24 cellular contexts compared by ENCODE assay signal in the genomic region with DNA sequence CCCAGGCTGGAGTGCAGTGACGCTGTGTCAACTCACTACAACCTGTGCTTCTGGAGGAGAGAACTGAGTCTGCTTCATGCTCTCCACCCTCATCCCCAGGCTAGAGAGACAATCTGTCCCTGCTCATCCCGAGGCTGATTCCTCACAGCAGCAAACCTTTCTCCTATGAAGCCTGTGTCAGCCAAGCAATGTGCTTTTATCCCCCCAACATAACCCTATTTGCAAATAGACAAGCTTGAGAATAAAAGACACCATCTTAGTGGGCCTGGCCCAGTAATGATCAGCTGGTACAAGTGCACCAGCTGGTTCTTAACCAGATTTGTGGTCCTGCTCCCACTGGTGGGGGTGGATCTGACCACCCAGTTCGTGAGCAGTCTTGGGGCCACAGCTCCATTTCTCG.
DNase-seq lines count a peak whose midpoint lies in the region; ATAC-seq, FAIRE-seq and TF ChIP-seq lines count a peak whose summit lies in the region.
"Had no signal": no experiment of that assay in that cellular context is flagged by ENCODE, and none has a peak within 500 bp of the region (broad histone marks: within the 10 kb centered on the region; RNA-seq: fewer than 3 reads in every experiment).

No MANE protein-coding gene starts in this region.

- no peak for TF ChIP-seq RAD21 in HepG2 (CRISPR knock-in tag; IDR thresholded peaks at IDR 0.05)

- H3K4me3 ChIP-seq in HepG2 (replicated peaks in 1 of 3; ENCODE audit: insufficient read depth in 1 of 3, low read depth in 2 of 3, low read length in 3 of 3) (no peak overlapping the region), right lobe of liver (no peak overlapping the region), upper lobe of right lung (no peak overlapping the region)
- H3K4me3 ChIP-seq: BLaER1, GM12878, GM23338 had no signal

- H3K27ac Mint-ChIP-seq in naive B cell (peak overlapping the region in 4 of 6 donors; percentile 16 to 49 (median 36)), nephron progenitor cell (no peak overlapping the region)
- H3K27ac Mint-ChIP-seq: CD8-positive, alpha-beta T cell had no signal

- no peak overlapping the region for H3K9ac ChIP-seq in HepG2 (ENCODE audit: insufficient read depth, low read depth, low read length)
- H3K9ac ChIP-seq: BLaER1 had no signal

- TF ChIP-seq POLR2A in HepG2 (IDR thresholded peaks at IDR 0.05; ENCODE audit: insufficient read depth in 1 of 2, low read depth in 2 of 2, low read length in 2 of 2) (no peak), right lobe of liver (IDR thresholded peaks at IDR 0.05) (no peak)

- no peak overlapping the region for H2AFZ ChIP-seq in HepG2 (ENCODE audit: low read length)
- H2AFZ ChIP-seq: GM23338 had no signal

- intact Hi-C loops in HepG2 (cut with micrococcal nuclease; ENCODE audit: unreplicated experiment): no loop called here
- intact Hi-C loops in right lobe of liver (cut with DNase I): no loop called here
- intact Hi-C loops in upper lobe of right lung (cut with DNase I): no loop called here

- H3K4me2 ChIP-seq in HepG2 (ENCODE audit: low read depth, low read length): no peak overlapping the region
- H3K4me2 ChIP-seq: BLaER1, GM23338 had no signal

- peak; percentile 15 for DNase-seq in NCI-H82 (lab: John Stamatoyannopoulos, UW)
- no peak for DNase-seq in NCI-H82 treated with DMSO at 0.1 percent for 48 hours (lab: John Stamatoyannopoulos, UW; ENCODE audit: unreplicated experiment)
- no peak for DNase-seq in HepG2 (ENCODE audit: low spot score)
- DNase-seq in right lobe of liver: no peak
- DNase-seq in naive B cell: no peak
- DNase-seq in upper lobe of right lung: peak; percentile 6
- no peak for DNase-seq in nephron progenitor cell
- DNase-seq: Caco-2; CD4-positive, CD25-positive, alpha-beta regulatory T cell; CD8-positive, alpha-beta T cell; DMS79; EL; GDM1; H9 had no signal

- no peaks in the 10 kb centered on the region for H4K20me1 ChIP-seq in HepG2 (ENCODE audit: insufficient read depth, low read length)

- in situ Hi-C loops in HepG2 (cut with HindIII; ENCODE audit: extremely low pct_ligation_motif_present, low pct_unique_long_range_greater_than_20kb): no loop called here

- POLR2A ChIA-PET in HepG2 (lab: Yijun Ruan, JAX): no interaction called here

- H3K4me3 Mint-ChIP-seq in naive B cell (no peak overlapping the region), nephron progenitor cell (no peak overlapping the region)
- H3K4me3 Mint-ChIP-seq: B cell; CD4-positive, CD25-positive, alpha-beta regulatory T cell; CD8-positive, alpha-beta T cell; GM23338; H9 had no signal

- H3K9me3 ChIP-seq in HepG2 (ENCODE audit: low read length) (no peaks in the 10 kb centered on the region), right lobe of liver (no peaks in the 10 kb centered on the region), upper lobe of right lung (no peaks in the 10 kb centered on the region)
- H3K9me3 ChIP-seq: BLaER1, Caco-2 had no signal

- H3K27me3 ChIP-seq in HepG2 (ENCODE audit: control insufficient read depth in 1 of 2, insufficient read depth in 2 of 2, low read length in 2 of 2): no peaks in the 10 kb centered on the region
- H3K27me3 ChIP-seq in right lobe of liver: no peaks in the 10 kb centered on the region
- H3K27me3 ChIP-seq in upper lobe of right lung: no peaks in the 10 kb centered on the region
- H3K27me3 ChIP-seq: BLaER1 had no signal

- H3K27me3 Mint-ChIP-seq in naive B cell: no peaks in the 10 kb centered on the region
- H3K27me3 Mint-ChIP-seq in nephron progenitor cell (ENCODE audit: low read depth, poor library complexity): peaks cover 4% of the 10 kb centered on the region
- H3K27me3 Mint-ChIP-seq: B cell; CD4-positive, CD25-positive, alpha-beta regulatory T cell had no signal

- H3K4me1 Mint-ChIP-seq in naive B cell (peaks cover 5 to 22% (median 16%) of the 10 kb centered on the region in 3 donors), nephron progenitor cell (peaks cover 7% of the 10 kb centered on the region)
- H3K4me1 Mint-ChIP-seq: GM23338 had no signal

- 86% methylated on average over 4 of the region's 4 CpGs for WGBS in HepG2 (ENCODE audit: low lambda C conversion rate)
- WGBS in right lobe of liver (ENCODE audit: insufficient coverage, low coverage, low lambda C conversion rate, missing lambda C conversion rate): 87% methylated on average over 3 of the region's 4 CpGs

- TF ChIP-seq CTCF in HepG2 (CRISPR knock-in tag; IDR thresholded peaks at IDR 0.05): no peak
- TF ChIP-seq CTCF in right lobe of liver (IDR thresholded peaks at IDR 0.05): no peak
- no peak for TF ChIP-seq CTCF in upper lobe of right lung (IDR thresholded peaks at IDR 0.05)
- no peak for TF ChIP-seq CTCF in nephron progenitor cell (IDR thresholded peaks at IDR 0.05)

- BruUV-seq in HepG2 (replicated peaks; lab: Mats Ljungman, UMichigan): no TSS peak

- ATAC-seq in HepG2: no peak
- no peak for ATAC-seq in right lobe of liver
- ATAC-seq in naive B cell (ENCODE audit: low read depth in 2 of 2): no peak
- no peak for ATAC-seq in upper lobe of right lung
- no peak for ATAC-seq in HG02885 (IDR thresholded peaks at IDR 0.05; ENCODE audit: poor library complexity, unreplicated experiment)
- ATAC-seq: CD8-positive, alpha-beta T cell; GM12878; GM23338; HCT116 had no signal

- TF ChIP-seq EP300 in HepG2 (IDR thresholded peaks at IDR 0.05; ENCODE audit: low read depth in 2 of 2, low read length in 2 of 2): no peak
- no peak for TF ChIP-seq EP300 in HepG2 (CRISPR knock-in tag; IDR thresholded peaks at IDR 0.05; ENCODE audit: borderline replicate concordance)

- H3K9me3 Mint-ChIP-seq in naive B cell (no peaks in the 10 kb centered on the region), nephron progenitor cell (no peaks in the 10 kb centered on the region)
- H3K9me3 Mint-ChIP-seq: CD4-positive, CD25-positive, alpha-beta regulatory T cell; CD8-positive, alpha-beta T cell; GM23338; H9 had no signal

- H3K79me2 ChIP-seq in HepG2 (ENCODE audit: insufficient read depth, low read length): no peaks in the 10 kb centered on the region

- FAIRE-seq in HepG2 (lab: Jason Lieb, UNC): no peak
- FAIRE-seq: A204.1, GM12878, GM19239 had no signal

- no peak overlapping the region for H3K27ac ChIP-seq in HepG2 (ENCODE audit: extremely low read length, insufficient read depth, low read length)
- H3K27ac ChIP-seq in right lobe of liver: no peak overlapping the region
- no peak overlapping the region for H3K27ac ChIP-seq in upper lobe of right lung
- H3K27ac ChIP-seq: 22Rv1, BLaER1, C4-2B had no signal

- H3K36me3 Mint-ChIP-seq in naive B cell (peaks cover 12 to 21% of the 10 kb centered on the region in 2 donors), nephron progenitor cell (ENCODE audit: low read depth) (no peaks in the 10 kb centered on the region)

- CTCF ChIA-PET in HepG2 (lab: Yijun Ruan, JAX; ENCODE audit: low intra/inter-chr PET ratio, low total read pairs): no interaction called here

- H3K36me3 ChIP-seq in HepG2 (replicated peaks in 1 of 2; ENCODE audit: control insufficient read depth in 1 of 2, insufficient read depth in 2 of 2, low read length in 2 of 2) (no peaks in the 10 kb centered on the region), right lobe of liver (no peaks in the 10 kb centered on the region), upper lobe of right lung (no peaks in the 10 kb centered on the region)

- peaks cover 10% of the 10 kb centered on the region; the same call in 1 of the 2 replicates for H3K4me1 ChIP-seq in HepG2 (ENCODE audit: insufficient read depth, low read length)
- no peaks in the 10 kb centered on the region for H3K4me1 ChIP-seq in right lobe of liver
- no peaks in the 10 kb centered on the region for H3K4me1 ChIP-seq in upper lobe of right lung
- H3K4me1 ChIP-seq: Caco-2 had no signal

TF ChIP-seq in HepG2, 621 proteins besides CTCF, POLR2A, EP300 and RAD21 (continues in another document):
- 0 out of 2 replicates have a peak, but pooled peaks have one; percentile 3 for TF ChIP-seq SMC3 (IDR thresholded peaks at IDR 0.05; ENCODE audit: low read length)

Comparison
In these comparisons a context has a peak if more than half of its experiments do, and no peak if none do; other contexts are left out.
1. DNase-seq: peak in NCI-H82 (single experiment) and upper lobe of right lung (single experiment); none in NCI-H82 treated with DMSO at 0.1 percent for 48 hours (single experiment), HepG2 (single experiment), right lobe of liver (0 of 3), naive B cell (single experiment) and nephron progenitor cell (single experiment).